In genomic region chr1:182598296-182598695, GRCh38 we compare ENCODE assay signal across 19 cellular contexts. TPM values are rescaled to one million over a fixed set of nuclear protein-coding genes. Genes with fewer than 3 reads are reported as not detected.
"Had no signal": no experiment of that assay in that cellular context is flagged by ENCODE, and none has a peak within 500 bp of the region (broad histone marks: within the 10 kb centered on the region; RNA-seq: fewer than 3 reads in every experiment).

No MANE protein-coding gene starts in this region.

- H3K4me3 Mint-ChIP-seq: activated naive CD8-positive, alpha-beta T cell; naive B cell; neural progenitor cell; stimulated activated effector memory CD8-positive, alpha-beta T cell treated with anti-CD3 and anti-CD28 coated beads, Interleukin-12 subunit alpha, Interleukin-12 subunit beta, amount 100 ng/mL, for 72 hours had no signal

- H3K36me3 Mint-ChIP-seq: naive B cell; neural progenitor cell; stimulated activated effector memory CD8-positive, alpha-beta T cell treated with anti-CD3 and anti-CD28 coated beads, Interleukin-12 subunit alpha, Interleukin-12 subunit beta, amount 100 ng/mL, for 72 hours had no signal

- H3K4me1 ChIP-seq: uterus had no signal

- H3K27me3 ChIP-seq: ovary, uterus had no signal

- H3K4me2 ChIP-seq: neural progenitor cell had no signal

- H3K9me3 Mint-ChIP-seq: naive B cell; neural progenitor cell; stimulated activated effector memory CD8-positive, alpha-beta T cell treated with anti-CD3 and anti-CD28 coated beads, Interleukin-12 subunit alpha, Interleukin-12 subunit beta, amount 100 ng/mL, for 72 hours had no signal

- H3K9ac ChIP-seq: neural progenitor cell had no signal

- H2AFZ ChIP-seq: neural progenitor cell had no signal

- DNase-seq: activated CD4-positive, alpha-beta T cell treated with anti-CD3 and anti-CD28 coated beads for 1 hour; activated CD4-positive, alpha-beta T cell treated with anti-CD3 and anti-CD28 coated beads, Interleukin-2, amount 50 U/mL, for 4 hours; activated gamma-delta T cell; activated T-cell treated with anti-CD3 and anti-CD28 coated beads, Interleukin-2, amount 50 U/mL, for 48 hours; amniotic stem cell; effector CD4-positive, alpha-beta T cell; foreskin fibroblast; left ventricle myocardium inferior; naive B cell; ovary; stimulated activated CD4-positive, alpha-beta T cell treated with anti-CD3 and anti-CD28 coated beads, Interleukin-12 subunit alpha, Interleukin-12 subunit beta, amount 100 ng/mL, for 4 hours; stimulated activated CD4-positive, alpha-beta T cell treated with anti-CD3 and anti-CD28 coated beads, Interleukin-2, amount 100 ng/mL, for 24 hours; T-helper 9 cell; uterus had no signal

- H3K36me3 ChIP-seq: left ventricle myocardium inferior, neural progenitor cell, ovary, uterus had no signal

- H3K27ac Mint-ChIP-seq: activated naive CD8-positive, alpha-beta T cell; neural progenitor cell had no signal

- H3K27ac ChIP-seq: left ventricle myocardium inferior, neural progenitor cell, ovary, uterus had no signal

- H3K9me3 ChIP-seq: left ventricle myocardium inferior, ovary, uterus had no signal

- FAIRE-seq: colon, endothelial cell of umbilical vein had no signal

- H3K4me1 Mint-ChIP-seq: stimulated activated effector memory CD8-positive, alpha-beta T cell treated with anti-CD3 and anti-CD28 coated beads, Interleukin-12 subunit alpha, Interleukin-12 subunit beta, amount 100 ng/mL, for 72 hours had no signal

- H3K27me3 Mint-ChIP-seq: activated naive CD8-positive, alpha-beta T cell had no signal

- ATAC-seq: stimulated activated effector memory CD8-positive, alpha-beta T cell treated with anti-CD3 and anti-CD28 coated beads, Interleukin-12 subunit alpha, Interleukin-12 subunit beta, amount 100 ng/mL, for 72 hours had no signal

- H3K4me3 ChIP-seq: left ventricle myocardium inferior, neural progenitor cell, ovary, uterus had no signal

RNA-seq across cellular contexts. Expression of gene RGS16, which starts 5.9 kb away (rescaled TPM):
- total RNA-seq: endothelial cell of umbilical vein had no signal
- polyA plus RNA-seq: endothelial cell of umbilical vein had no signal
